1 cellular context compared by ENCODE assay signal in the genomic region with DNA sequence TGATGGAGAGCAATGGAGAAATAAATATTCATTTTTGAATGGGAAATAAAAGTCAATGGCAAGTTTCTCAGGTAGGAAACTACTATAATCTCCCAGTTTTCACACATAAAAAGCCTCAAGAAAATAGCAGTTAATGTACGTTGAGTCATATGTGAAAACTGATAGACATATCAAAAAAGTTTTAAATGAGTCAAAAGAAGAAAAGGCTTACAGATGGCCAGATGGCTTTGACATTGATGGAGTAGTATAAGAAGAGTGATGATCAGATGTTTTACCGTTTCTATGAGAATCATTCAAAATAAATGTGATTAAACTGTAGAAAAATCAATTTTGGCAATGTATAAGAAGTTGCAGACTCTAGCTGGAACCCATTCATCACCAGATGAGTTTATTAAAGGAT.
TF ChIP-seq lines count a peak whose summit lies in the region.

No MANE protein-coding gene starts in this region.

TF ChIP-seq in GM12878, 131 proteins besides CTCF, POLR2A, EP300 and RAD21 (continued from another document):
- TF ChIP-seq, protein P1, sequence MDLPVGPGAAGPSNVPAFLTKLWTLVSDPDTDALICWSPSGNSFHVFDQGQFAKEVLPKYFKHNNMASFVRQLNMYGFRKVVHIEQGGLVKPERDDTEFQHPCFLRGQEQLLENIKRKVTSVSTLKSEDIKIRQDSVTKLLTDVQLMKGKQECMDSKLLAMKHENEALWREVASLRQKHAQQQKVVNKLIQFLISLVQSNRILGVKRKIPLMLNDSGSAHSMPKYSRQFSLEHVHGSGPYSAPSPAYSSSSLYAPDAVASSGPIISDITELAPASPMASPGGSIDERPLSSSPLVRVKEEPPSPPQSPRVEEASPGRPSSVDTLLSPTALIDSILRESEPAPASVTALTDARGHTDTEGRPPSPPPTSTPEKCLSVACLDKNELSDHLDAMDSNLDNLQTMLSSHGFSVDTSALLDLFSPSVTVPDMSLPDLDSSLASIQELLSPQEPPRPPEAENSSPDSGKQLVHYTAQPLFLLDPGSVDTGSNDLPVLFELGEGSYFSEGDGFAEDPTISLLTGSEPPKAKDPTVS (IDR thresholded peaks at IDR 0.05; ENCODE audit: low read depth, low read length): no peak
- TF ChIP-seq POLR2AphosphoS2 (IDR thresholded peaks at IDR 0.05; ENCODE audit: low read depth, low read length): no peak
- TF ChIP-seq DPF2 (IDR thresholded peaks at IDR 0.05): no peak; the same call in 1 of the 2 replicates
- no peak for TF ChIP-seq NBN (IDR thresholded peaks at IDR 0.05)
- TF ChIP-seq MEF2A (IDR thresholded peaks at IDR 0.05; ENCODE audit: insufficient read depth, low read depth, low read length): no peak
- no peak for TF ChIP-seq RCOR1 (conservative IDR thresholded peaks at IDR 0.05; ENCODE audit: low read depth, low read length)
- no peak for TF ChIP-seq TAF1 (IDR thresholded peaks at IDR 0.05; ENCODE audit: borderline replicate concordance, low read depth, low read length)
- no peak for TF ChIP-seq ZNF24 (IDR thresholded peaks at IDR 0.05)
